ENCODE assay signal across 18 cellular contexts in the genomic region with DNA sequence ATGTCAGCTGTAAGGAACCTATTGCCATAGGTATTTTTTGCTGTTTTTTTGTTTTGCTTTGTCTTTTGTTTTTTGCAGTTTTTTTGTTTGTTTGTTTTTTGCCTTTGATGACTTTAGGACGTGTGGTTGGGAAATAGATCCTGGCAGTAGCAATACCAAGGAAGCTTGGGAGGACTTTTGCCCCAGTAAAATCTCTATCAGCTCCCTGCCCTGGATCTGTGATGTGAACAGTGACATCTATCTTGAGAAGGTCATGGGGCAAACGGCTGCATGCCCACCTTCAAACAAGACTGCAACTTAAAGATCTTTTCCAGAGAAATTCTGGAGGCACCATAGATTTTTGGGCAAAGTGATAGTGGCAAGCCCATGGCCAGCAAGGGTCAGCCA. TPM values are rescaled to one million over a fixed set of nuclear protein-coding genes. Genes with fewer than 3 reads are reported as not detected.
"Had no signal": no experiment of that assay in that cellular context is flagged by ENCODE, and none has a peak within 500 bp of the region (broad histone marks: within the 10 kb centered on the region; RNA-seq: fewer than 3 reads in every experiment).

No MANE protein-coding gene starts in this region.

- H3K9me3 ChIP-seq: colonic mucosa, gastrocnemius medialis, transverse colon had no signal

- H3K27me3 ChIP-seq: colonic mucosa, transverse colon had no signal

- H3K4me1 ChIP-seq: colonic mucosa, gastrocnemius medialis had no signal

- H3K27ac ChIP-seq: colonic mucosa, gastrocnemius medialis had no signal

- ATAC-seq: activated CD8-positive, alpha-beta memory T cell treated with anti-CD3 and anti-CD28 coated beads, Interleukin-2, amount 10 ng/mL, durations not matched to agents 7 days and 5 days; gastrocnemius medialis; T-cell had no signal

- H3K4me3 ChIP-seq: colonic mucosa, gastrocnemius medialis, transverse colon had no signal

- FAIRE-seq: endometrium had no signal

- DNase-seq: activated CD4-positive, alpha-beta memory T cell treated with anti-CD3 and anti-CD28 coated beads, Interleukin-2, amount 10 ng/mL, durations not matched to agents 7 days and 5 days; activated CD4-positive, alpha-beta T cell treated with anti-CD3 and anti-CD28 coated beads for 48 hours; activated CD4-positive, CD25-positive, alpha-beta regulatory T cell; activated CD8-positive, alpha-beta memory T cell treated with anti-CD3 and anti-CD28 coated beads, Interleukin-2, amount 10 ng/mL, durations not matched to agents 7 days and 5 days; activated naive CD8-positive, alpha-beta T cell treated with anti-CD3 and anti-CD28 coated beads, Interleukin-2, amount 10 ng/mL, durations not matched to agents 7 days and 5 days; caudate nucleus; colonic mucosa; erythroblast; gastrocnemius medialis; head of caudate nucleus; occipital lobe; stimulated activated CD4-positive, alpha-beta T cell treated with anti-CD3 and anti-CD28 coated beads, Interleukin-2, amount 100 ng/mL, for 24 hours; stimulated activated naive CD4-positive, alpha-beta T cell treated with Interleukin-2 at 50 U/mL for 16 hours; substantia nigra; T-cell; T-helper 9 cell; transverse colon had no signal

- H3K36me3 ChIP-seq: colonic mucosa, gastrocnemius medialis, transverse colon had no signal

RNA-seq across cellular contexts. Expression of a gene that starts 5.4 kb away (rescaled TPM):
- total RNA-seq: activated CD4-positive, alpha-beta memory T cell treated with anti-CD3 and anti-CD28 coated beads, Interleukin-2, amount 10 ng/mL, durations not matched to agents 7 days and 5 days; activated naive CD8-positive, alpha-beta T cell treated with anti-CD3 and anti-CD28 coated beads, Interleukin-2, amount 10 ng/mL, durations not matched to agents 7 days and 5 days had no signal
